ENCODE assay signal across 1 cellular context in genomic region chr16:2147981-2148671, GRCh38.
TF ChIP-seq lines count a peak whose summit lies in the region.

Gene RAB26 (plus strand): TSS chr16:2148625. CDS start chr16:2148784, 159 bp downstream.

TF ChIP-seq in HEK293, 187 proteins besides CTCF, POLR2A, EP300 and RAD21 (continued from another document):
- TF ChIP-seq PRDM2 (tag by site-specific recombination; IDR thresholded peaks at IDR 0.05; ENCODE audit: borderline replicate concordance) (no peak), ZNF585B (tag by site-specific recombination; IDR thresholded peaks at IDR 0.05) (no peak), ZNF132 (tag by site-specific recombination; IDR thresholded peaks at IDR 0.05; ENCODE audit: borderline replicate concordance) (no peak), ZNF501 (tag by site-specific recombination; IDR thresholded peaks at IDR 0.05) (no peak), ZNF747 (tag by site-specific recombination; IDR thresholded peaks at IDR 0.05) (no peak), ZFP69B (tag by site-specific recombination; IDR thresholded peaks at IDR 0.05) (no peak), ZNF560 (tag by site-specific recombination; IDR thresholded peaks at IDR 0.05; ENCODE audit: borderline replicate concordance) (no peak), REST (tag by site-specific recombination; IDR thresholded peaks at IDR 0.05) (no peak)
